Comparison of ENCODE assay signal across 11 cellular contexts in the genomic region with DNA sequence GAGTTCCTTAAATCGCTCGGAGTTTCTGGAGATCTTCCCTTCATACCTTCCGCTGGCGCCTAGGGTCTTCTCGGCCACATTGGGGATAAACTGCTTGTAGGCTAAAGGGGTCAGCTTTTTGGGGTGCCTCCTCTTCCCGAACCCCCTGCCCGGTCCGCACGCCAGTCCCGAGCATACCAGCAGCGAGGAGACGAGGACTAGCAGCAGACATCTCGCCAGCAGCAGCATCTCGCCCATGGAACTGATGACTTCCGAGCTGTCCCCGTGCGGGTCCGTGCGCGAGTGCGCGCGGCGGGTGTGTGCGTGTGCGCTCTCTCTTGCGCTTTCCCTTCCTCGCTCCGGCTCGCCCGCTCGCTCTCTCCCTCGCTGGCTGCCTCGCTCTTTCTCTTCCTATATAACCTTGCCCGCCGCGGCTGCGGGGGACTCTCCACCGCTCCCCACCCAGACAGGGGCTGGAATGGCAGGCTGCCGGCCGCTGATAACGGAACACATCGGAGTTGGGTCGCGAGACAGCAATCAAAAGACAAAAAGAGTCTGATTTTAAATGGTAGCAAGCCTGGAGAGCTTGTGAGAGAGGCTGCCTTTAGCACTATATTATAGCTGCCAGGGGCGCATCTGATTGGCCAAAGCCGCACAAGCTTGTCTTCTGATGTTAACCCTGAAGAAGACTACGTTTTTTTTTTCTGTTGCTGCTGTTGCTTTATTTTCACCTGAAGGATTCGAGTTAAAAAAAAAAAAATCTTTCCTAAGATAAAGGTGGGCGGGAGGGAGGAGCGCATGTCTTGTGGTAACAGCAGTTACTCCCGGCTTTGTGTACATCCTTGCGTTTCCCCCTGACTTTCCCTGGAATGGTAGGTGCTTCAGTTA. TPM values are rescaled to one million over a fixed set of nuclear protein-coding genes. Genes with fewer than 3 reads are reported as not detected.
DNase-seq lines count a peak whose midpoint lies in the region; ATAC-seq and TF ChIP-seq lines count a peak whose summit lies in the region.
"Had no signal": no experiment of that assay in that cellular context is flagged by ENCODE, and none has a peak within 500 bp of the region (broad histone marks: within the 10 kb centered on the region; RNA-seq: fewer than 3 reads in every experiment).

A gene (minus strand): TSS at position 569 of the 867 bp plus-strand sequence. CDS start 341 bp downstream, at position 228.

- H3K4me3 Mint-ChIP-seq in WTC11, result peak within 1 kb of the TSS; percentile 67
- no peak within 1 kb of the TSS for H3K4me3 Mint-ChIP-seq in activated CD4-positive, alpha-beta memory T cell treated with anti-CD3 and anti-CD28 coated beads, Interleukin-2, amount 10 ng/mL, durations not matched to agents 7 days and 5 days

- no peak within 1 kb of the TSS for H3K27ac Mint-ChIP-seq in WTC11
- no peak within 1 kb of the TSS for H3K27ac Mint-ChIP-seq in activated CD4-positive, alpha-beta memory T cell treated with anti-CD3 and anti-CD28 coated beads, Interleukin-2, amount 10 ng/mL, durations not matched to agents 7 days and 5 days

- no peak within 1 kb of the TSS for H3K27ac ChIP-seq in esophagus squamous epithelium
- H3K27ac ChIP-seq: C4-2B, pancreas, uterus had no signal

- no peaks in the 10 kb centered on the region for H3K9me3 Mint-ChIP-seq in WTC11
- H3K9me3 Mint-ChIP-seq in activated CD4-positive, alpha-beta memory T cell treated with anti-CD3 and anti-CD28 coated beads, Interleukin-2, amount 10 ng/mL, durations not matched to agents 7 days and 5 days, result no peaks in the 10 kb centered on the region

- peak; percentile 53 for DNase-seq in NCI-H2227 (lab: John Stamatoyannopoulos, UW; ENCODE audit: unreplicated experiment)
- DNase-seq in NCI-H2227 treated with DMSO at 0.1 percent for 48 hours (lab: John Stamatoyannopoulos, UW), result no peak
- no peak for DNase-seq in WTC11 (ENCODE audit: low spot score)
- DNase-seq in inferior parietal cortex (ENCODE audit: extremely low spot score), result peak; percentile 32
- no peak for DNase-seq in stimulated activated CD4-positive, alpha-beta T cell treated with anti-CD3 and anti-CD28 coated beads, Interleukin-2, amount 100 ng/mL, for 48 hours
- no peak for DNase-seq in esophagus squamous epithelium (lab: John Stamatoyannopoulos, UW)
- DNase-seq in activated CD4-positive, alpha-beta memory T cell treated with anti-CD3 and anti-CD28 coated beads, Interleukin-2, amount 10 ng/mL, durations not matched to agents 7 days and 5 days, result no peak
- DNase-seq: uterus had no signal

- H3K36me3 ChIP-seq in skeletal muscle satellite cell (ENCODE audit: insufficient read depth, low read length) (no peaks in the 10 kb centered on the region), esophagus squamous epithelium (no peaks in the 10 kb centered on the region)
- H3K36me3 ChIP-seq: pancreas, uterus had no signal

- CTCF ChIA-PET in WTC11 (lab: Charles Lee), result interaction anchor here (0.7 to 3.2 kb wide), 3 partner anchors 8 to 1016 kb away, joined by 3 to 14 read pairs (median 3); no protein-coding TSS in a partner anchor
- CTCF ChIA-PET in activated CD4-positive, alpha-beta memory T cell treated with anti-CD3 and anti-CD28 coated beads, Interleukin-2, amount 10 ng/mL, durations not matched to agents 7 days and 5 days (lab: Charles Lee), result no interaction called here

- TF ChIP-seq CTCF in WTC11 (IDR thresholded peaks at IDR 0.05) (no peak), esophagus squamous epithelium (IDR thresholded peaks at IDR 0.05) (no peak)

- H3K9me3 ChIP-seq in skeletal muscle satellite cell (replicated peaks; ENCODE audit: low read length) (no peaks in the 10 kb centered on the region), esophagus squamous epithelium (peaks cover 0 to under 1% (median under 1%) of the 10 kb centered on the region in 3 donors)
- H3K9me3 ChIP-seq: pancreas, uterus had no signal

- no peaks in the 10 kb centered on the region for H3K36me3 Mint-ChIP-seq in WTC11
- no peaks in the 10 kb centered on the region for H3K36me3 Mint-ChIP-seq in activated CD4-positive, alpha-beta memory T cell treated with anti-CD3 and anti-CD28 coated beads, Interleukin-2, amount 10 ng/mL, durations not matched to agents 7 days and 5 days (ENCODE audit: low read depth)

- H3K27me3 ChIP-seq in skeletal muscle satellite cell (ENCODE audit: control insufficient read depth, insufficient read depth, low read length) (peaks cover 77% of the 10 kb centered on the region), esophagus squamous epithelium (peaks cover 23 to 100% (median 51%) of the 10 kb centered on the region in 4 donors)

- H3K4me3 ChIP-seq in skeletal muscle satellite cell (ENCODE audit: low read length) (peak within 1 kb of the TSS; percentile 51), esophagus squamous epithelium (peak within 1 kb of the TSS in 2 of 4 donors; percentile 6 to 21)
- H3K4me3 ChIP-seq: pancreas, uterus had no signal

- ATAC-seq in WTC11, result no peak
- ATAC-seq: pancreas had no signal

- no peak for TF ChIP-seq POLR2A in esophagus squamous epithelium (IDR thresholded peaks at IDR 0.05)

- 1 to 7% methylated on average over 29 to 41 of the region's 53 CpGs for WGBS in esophagus squamous epithelium, 2 donors

- peaks cover 54% of the 10 kb centered on the region for H3K4me1 Mint-ChIP-seq in WTC11
- peaks cover 28% of the 10 kb centered on the region for H3K4me1 Mint-ChIP-seq in activated CD4-positive, alpha-beta memory T cell treated with anti-CD3 and anti-CD28 coated beads, Interleukin-2, amount 10 ng/mL, durations not matched to agents 7 days and 5 days

- H3K4me2 ChIP-seq in skeletal muscle satellite cell (ENCODE audit: low read length), result peak within 1 kb of the TSS; percentile 69

- H3K4me1 ChIP-seq in skeletal muscle satellite cell (ENCODE audit: control insufficient read depth, insufficient read depth, low read length), result peaks cover 21% of the 10 kb centered on the region
- peaks cover 13 to 49% (median 27%) of the 10 kb centered on the region in 3 donors for H3K4me1 ChIP-seq in esophagus squamous epithelium

- POLR2A ChIA-PET in WTC11 (lab: Charles Lee), result interaction anchor here (1.3 kb wide), 1 partner anchor 8 kb away, joined by 3 read pairs; no protein-coding TSS in a partner anchor
- POLR2A ChIA-PET in activated CD4-positive, alpha-beta memory T cell treated with anti-CD3 and anti-CD28 coated beads, Interleukin-2, amount 10 ng/mL, durations not matched to agents 7 days and 5 days (lab: Charles Lee), result no interaction called here

- intact Hi-C loops in esophagus squamous epithelium (cut with DNase I), result no loop called here

- H3K9ac ChIP-seq in skeletal muscle satellite cell (ENCODE audit: low read depth, low read length), result no peak within 1 kb of the TSS

- peaks cover 88% of the 10 kb centered on the region for H3K27me3 Mint-ChIP-seq in WTC11 (ENCODE audit: low read depth)
- peaks cover 63% of the 10 kb centered on the region for H3K27me3 Mint-ChIP-seq in activated CD4-positive, alpha-beta memory T cell treated with anti-CD3 and anti-CD28 coated beads, Interleukin-2, amount 10 ng/mL, durations not matched to agents 7 days and 5 days

TF ChIP-seq in WTC11, 78 proteins besides CTCF, POLR2A, EP300 and RAD21:
- TF ChIP-seq, protein P1, sequence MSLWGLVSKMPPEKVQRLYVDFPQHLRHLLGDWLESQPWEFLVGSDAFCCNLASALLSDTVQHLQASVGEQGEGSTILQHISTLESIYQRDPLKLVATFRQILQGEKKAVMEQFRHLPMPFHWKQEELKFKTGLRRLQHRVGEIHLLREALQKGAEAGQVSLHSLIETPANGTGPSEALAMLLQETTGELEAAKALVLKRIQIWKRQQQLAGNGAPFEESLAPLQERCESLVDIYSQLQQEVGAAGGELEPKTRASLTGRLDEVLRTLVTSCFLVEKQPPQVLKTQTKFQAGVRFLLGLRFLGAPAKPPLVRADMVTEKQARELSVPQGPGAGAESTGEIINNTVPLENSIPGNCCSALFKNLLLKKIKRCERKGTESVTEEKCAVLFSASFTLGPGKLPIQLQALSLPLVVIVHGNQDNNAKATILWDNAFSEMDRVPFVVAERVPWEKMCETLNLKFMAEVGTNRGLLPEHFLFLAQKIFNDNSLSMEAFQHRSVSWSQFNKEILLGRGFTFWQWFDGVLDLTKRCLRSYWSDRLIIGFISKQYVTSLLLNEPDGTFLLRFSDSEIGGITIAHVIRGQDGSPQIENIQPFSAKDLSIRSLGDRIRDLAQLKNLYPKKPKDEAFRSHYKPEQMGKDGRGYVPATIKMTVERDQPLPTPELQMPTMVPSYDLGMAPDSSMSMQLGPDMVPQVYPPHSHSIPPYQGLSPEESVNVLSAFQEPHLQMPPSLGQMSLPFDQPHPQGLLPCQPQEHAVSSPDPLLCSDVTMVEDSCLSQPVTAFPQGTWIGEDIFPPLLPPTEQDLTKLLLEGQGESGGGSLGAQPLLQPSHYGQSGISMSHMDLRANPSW (CRISPR knock-in tag; conservative IDR thresholded peaks at IDR 0.05; ENCODE audit: low read depth), result no peak
- TF ChIP-seq, protein P2, sequence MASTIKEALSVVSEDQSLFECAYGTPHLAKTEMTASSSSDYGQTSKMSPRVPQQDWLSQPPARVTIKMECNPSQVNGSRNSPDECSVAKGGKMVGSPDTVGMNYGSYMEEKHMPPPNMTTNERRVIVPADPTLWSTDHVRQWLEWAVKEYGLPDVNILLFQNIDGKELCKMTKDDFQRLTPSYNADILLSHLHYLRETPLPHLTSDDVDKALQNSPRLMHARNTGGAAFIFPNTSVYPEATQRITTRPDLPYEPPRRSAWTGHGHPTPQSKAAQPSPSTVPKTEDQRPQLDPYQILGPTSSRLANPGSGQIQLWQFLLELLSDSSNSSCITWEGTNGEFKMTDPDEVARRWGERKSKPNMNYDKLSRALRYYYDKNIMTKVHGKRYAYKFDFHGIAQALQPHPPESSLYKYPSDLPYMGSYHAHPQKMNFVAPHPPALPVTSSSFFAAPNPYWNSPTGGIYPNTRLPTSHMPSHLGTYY (CRISPR knock-in tag; IDR thresholded peaks at IDR 0.05), result no peak
- TF ChIP-seq SP1 (CRISPR knock-in tag; conservative IDR thresholded peaks at IDR 0.05) (no peak), ZBTB21 (CRISPR knock-in tag; IDR thresholded peaks at IDR 0.05; ENCODE audit: borderline replicate concordance) (no peak), NR3C1 (CRISPR knock-in tag; conservative IDR thresholded peaks at IDR 0.05; ENCODE audit: low read depth) (no peak)

RNA-seq across cellular contexts. Expression of the gene that starts here (rescaled TPM):
- total RNA-seq in WTC11 (2021), result 0.05 to 0.37 TPM (median 0.26 TPM) in 3 replicates
- not detected in 2 replicates for total RNA-seq in skeletal muscle satellite cell (2012; rRNA removed)
- total RNA-seq in esophagus squamous epithelium, result not detected
- not detected for total RNA-seq in activated CD4-positive, alpha-beta memory T cell treated with anti-CD3 and anti-CD28 coated beads, Interleukin-2, amount 10 ng/mL, durations not matched to agents 7 days and 5 days

Comparison
In these comparisons a context has a peak if more than half of its experiments do, and no peak if none do; other contexts are left out.
1. DNase-seq: peak in NCI-H2227 (single experiment) and inferior parietal cortex (single experiment); none in NCI-H2227 treated with DMSO at 0.1 percent for 48 hours (single experiment), WTC11 (single experiment), stimulated activated CD4-positive, alpha-beta T cell treated with anti-CD3 and anti-CD28 coated beads, Interleukin-2, amount 100 ng/mL, for 48 hours (0 of 2), esophagus squamous epithelium (single experiment) and activated CD4-positive, alpha-beta memory T cell treated with anti-CD3 and anti-CD28 coated beads, Interleukin-2, amount 10 ng/mL, durations not matched to agents 7 days and 5 days (single experiment).